Comparison of ENCODE assay signal across 1 cellular context in the genomic region with DNA sequence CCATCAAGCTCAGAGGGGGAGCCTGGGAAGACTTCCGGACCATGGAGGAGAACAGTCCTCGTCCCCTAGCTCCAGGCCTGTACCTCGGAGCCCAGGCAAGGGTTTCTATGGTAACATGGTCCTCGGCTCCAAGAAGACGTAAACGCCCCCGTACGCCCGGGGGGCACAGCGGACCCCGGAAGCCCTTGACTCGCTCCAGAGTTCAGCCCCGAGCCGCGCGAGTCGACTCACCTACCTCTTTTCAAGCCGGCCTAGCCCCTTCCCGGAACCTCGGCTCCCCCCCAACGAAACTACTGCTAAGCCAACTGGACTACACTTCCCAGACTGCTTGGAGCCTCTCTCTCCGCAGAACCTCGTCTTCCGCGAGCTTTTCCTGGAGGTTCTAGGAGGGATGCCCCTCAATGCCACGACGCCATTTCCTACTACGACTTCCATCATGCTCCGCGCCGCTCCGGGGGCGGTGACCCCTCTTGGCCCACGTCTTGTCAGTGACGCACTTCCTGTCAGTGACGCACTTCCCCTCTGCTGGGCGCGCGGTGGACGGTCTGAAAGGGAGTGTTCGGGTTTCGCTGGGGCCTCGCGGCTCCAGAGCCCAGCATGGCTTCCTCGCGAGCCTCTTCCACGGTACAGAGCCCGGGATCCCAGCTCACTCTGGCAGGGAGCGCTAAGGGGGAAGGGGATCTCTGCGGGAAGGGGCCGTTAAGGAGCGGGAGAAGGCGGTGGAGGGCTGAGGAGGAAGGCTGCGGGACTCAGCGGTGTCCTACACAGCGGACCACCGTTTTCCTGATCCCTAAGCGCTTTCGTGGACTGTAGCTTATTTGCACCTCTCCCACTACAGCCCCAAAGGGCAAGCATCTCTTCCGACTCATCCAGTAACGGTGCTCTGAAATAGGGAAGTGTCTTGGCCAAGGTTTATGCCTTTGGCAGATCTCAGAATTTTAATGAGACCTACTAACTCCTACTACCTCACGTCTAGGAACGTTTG.
A peak's percentile ranks its signal among the peaks of the same experiment; 100 is the strongest.
TF ChIP-seq lines count a peak whose summit lies in the region.

A gene (minus strand): TSS at position 426 of the 985 bp plus-strand sequence. CDS start 3,065 bp downstream, outside the sequence.
A gene (plus strand): TSS at position 512 of the 985 bp plus-strand sequence. CDS start 86 bp downstream, at position 598.

TF ChIP-seq in HepG2, 621 proteins besides CTCF, POLR2A, EP300 and RAD21 (continued from another document and continues in another):
- TF ChIP-seq, protein P1, sequence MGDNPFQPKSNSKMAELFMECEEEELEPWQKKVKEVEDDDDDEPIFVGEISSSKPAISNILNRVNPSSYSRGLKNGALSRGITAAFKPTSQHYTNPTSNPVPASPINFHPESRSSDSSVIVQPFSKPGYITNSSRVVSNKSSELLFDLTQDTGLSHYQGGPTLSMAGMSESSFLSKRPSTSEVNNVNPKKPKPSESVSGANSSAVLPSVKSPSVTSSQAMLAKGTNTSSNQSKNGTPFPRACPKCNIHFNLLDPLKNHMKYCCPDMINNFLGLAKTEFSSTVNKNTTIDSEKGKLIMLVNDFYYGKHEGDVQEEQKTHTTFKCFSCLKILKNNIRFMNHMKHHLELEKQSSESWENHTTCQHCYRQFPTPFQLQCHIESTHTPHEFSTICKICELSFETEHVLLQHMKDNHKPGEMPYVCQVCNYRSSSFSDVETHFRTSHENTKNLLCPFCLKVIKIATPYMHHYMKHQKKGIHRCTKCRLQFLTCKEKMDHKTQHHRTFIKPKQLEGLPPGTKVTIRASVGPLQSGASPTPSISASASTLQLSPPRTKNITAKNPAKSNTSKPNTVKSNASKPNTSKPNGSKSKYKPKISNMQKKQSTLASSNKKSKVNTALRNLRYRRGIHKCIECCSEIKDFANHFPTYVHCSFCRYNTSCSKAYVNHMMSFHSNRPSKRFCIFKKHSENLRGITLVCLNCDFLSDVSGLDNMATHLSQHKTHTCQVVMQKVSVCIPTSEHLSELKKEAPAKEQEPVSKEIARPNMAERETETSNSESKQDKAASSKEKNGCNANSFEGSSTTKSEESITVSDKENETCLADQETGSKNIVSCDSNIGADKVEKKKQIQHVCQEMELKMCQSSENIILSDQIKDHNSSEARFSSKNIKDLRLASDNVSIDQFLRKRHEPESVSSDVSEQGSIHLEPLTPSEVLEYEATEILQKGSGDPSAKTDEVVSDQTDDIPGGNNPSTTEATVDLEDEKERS (CRISPR knock-in tag; IDR thresholded peaks at IDR 0.05), result peak; percentile 84
- TF ChIP-seq, protein P2, sequence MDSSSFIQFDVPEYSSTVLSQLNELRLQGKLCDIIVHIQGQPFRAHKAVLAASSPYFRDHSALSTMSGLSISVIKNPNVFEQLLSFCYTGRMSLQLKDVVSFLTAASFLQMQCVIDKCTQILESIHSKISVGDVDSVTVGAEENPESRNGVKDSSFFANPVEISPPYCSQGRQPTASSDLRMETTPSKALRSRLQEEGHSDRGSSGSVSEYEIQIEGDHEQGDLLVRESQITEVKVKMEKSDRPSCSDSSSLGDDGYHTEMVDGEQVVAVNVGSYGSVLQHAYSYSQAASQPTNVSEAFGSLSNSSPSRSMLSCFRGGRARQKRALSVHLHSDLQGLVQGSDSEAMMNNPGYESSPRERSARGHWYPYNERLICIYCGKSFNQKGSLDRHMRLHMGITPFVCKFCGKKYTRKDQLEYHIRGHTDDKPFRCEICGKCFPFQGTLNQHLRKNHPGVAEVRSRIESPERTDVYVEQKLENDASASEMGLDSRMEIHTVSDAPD (CRISPR knock-in tag; IDR thresholded peaks at IDR 0.05), result peak; percentile 72; the same call in 1 of the 2 replicates
- TF ChIP-seq, protein P3, sequence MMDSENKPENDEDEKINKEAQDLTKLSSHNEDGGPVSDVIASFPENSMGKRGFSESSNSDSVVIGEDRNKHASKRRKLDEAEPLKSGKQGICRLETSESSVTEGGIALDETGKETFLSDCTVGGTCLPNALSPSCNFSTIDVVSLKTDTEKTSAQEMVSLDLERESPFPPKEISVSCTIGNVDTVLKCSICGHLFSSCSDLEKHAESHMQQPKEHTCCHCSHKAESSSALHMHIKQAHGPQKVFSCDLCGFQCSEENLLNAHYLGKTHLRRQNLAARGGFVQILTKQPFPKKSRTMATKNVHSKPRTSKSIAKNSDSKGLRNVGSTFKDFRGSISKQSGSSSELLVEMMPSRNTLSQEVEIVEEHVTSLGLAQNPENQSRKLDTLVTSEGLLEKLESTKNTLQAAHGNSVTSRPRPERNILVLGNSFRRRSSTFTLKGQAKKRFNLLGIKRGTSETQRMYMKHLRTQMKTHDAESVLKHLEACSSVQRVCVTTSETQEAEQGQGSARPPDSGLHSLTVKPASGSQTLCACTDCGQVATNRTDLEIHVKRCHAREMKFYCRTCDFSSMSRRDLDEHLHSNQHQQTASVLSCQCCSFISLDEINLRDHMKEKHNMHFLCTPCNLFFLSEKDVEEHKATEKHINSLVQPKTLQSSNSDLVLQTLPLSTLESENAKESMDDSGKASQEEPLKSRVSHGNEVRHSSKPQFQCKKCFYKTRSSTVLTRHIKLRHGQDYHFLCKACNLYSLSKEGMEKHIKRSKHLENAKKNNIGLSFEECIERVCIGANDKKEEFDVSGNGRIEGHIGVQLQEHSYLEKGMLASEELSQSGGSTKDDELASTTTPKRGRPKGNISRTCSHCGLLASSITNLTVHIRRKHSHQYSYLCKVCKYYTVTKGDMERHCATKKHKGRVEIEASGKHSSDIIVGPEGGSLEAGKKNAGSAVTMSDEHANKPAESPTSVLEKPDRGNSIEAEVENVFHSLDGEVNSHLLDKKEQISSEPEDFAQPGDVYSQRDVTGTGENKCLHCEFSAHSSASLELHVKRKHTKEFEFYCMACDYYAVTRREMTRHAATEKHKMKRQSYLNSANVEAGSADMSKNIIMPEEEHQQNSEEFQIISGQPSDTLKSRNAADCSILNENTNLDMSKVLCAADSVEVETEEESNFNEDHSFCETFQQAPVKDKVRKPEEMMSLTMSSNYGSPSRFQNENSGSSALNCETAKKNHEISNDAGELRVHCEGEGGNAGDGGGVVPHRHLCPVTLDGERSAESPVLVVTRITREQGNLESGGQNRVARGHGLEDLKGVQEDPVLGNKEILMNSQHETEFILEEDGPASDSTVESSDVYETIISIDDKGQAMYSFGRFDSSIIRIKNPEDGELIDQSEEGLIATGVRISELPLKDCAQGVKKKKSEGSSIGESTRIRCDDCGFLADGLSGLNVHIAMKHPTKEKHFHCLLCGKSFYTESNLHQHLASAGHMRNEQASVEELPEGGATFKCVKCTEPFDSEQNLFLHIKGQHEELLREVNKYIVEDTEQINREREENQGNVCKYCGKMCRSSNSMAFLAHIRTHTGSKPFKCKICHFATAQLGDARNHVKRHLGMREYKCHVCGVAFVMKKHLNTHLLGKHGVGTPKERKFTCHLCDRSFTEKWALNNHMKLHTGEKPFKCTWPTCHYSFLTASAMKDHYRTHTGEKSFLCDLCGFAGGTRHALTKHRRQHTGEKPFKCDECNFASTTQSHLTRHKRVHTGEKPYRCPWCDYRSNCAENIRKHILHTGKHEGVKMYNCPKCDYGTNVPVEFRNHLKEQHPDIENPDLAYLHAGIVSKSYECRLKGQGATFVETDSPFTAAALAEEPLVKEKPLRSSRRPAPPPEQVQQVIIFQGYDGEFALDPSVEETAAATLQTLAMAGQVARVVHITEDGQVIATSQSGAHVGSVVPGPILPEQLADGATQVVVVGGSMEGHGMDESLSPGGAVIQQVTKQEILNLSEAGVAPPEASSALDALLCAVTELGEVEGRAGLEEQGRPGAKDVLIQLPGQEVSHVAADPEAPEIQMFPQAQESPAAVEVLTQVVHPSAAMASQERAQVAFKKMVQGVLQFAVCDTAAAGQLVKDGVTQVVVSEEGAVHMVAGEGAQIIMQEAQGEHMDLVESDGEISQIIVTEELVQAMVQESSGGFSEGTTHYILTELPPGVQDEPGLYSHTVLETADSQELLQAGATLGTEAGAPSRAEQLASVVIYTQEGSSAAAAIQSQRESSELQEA (CRISPR knock-in tag; IDR thresholded peaks at IDR 0.05; ENCODE audit: not compliant biosample characterization), result no peak
- TF ChIP-seq RAD51 (IDR thresholded peaks at IDR 0.05; ENCODE audit: borderline replicate concordance) (no peak), NCOA1 (CRISPR knock-in tag; IDR thresholded peaks at IDR 0.05) (no peak), CEBPB (IDR thresholded peaks at IDR 0.05; ENCODE audit: borderline replicate concordance, low read depth, low read length) (no peak), MTF1 (CRISPR knock-in tag; IDR thresholded peaks at IDR 0.05) (no peak), ZKSCAN5 (CRISPR knock-in tag; IDR thresholded peaks at IDR 0.05) (no peak), ZNF570 (CRISPR knock-in tag; IDR thresholded peaks at IDR 0.05; ENCODE audit: borderline replicate concordance) (no peak), CREB1 (IDR thresholded peaks at IDR 0.05) (peak; percentile 98), CREB1 (CRISPR knock-in tag; IDR thresholded peaks at IDR 0.05) (peak; percentile 99), ZSCAN25 (CRISPR knock-in tag; IDR thresholded peaks at IDR 0.05) (peak; percentile 67), NR2F2 (IDR thresholded peaks at IDR 0.05; ENCODE audit: borderline replicate concordance, low read depth) (no peak), ISL2 (CRISPR knock-in tag; IDR thresholded peaks at IDR 0.05) (no peak; the same call in 1 of the 2 replicates), MXD4 (CRISPR knock-in tag; IDR thresholded peaks at IDR 0.05) (peak; percentile 85)
- TF ChIP-seq, protein P4, sequence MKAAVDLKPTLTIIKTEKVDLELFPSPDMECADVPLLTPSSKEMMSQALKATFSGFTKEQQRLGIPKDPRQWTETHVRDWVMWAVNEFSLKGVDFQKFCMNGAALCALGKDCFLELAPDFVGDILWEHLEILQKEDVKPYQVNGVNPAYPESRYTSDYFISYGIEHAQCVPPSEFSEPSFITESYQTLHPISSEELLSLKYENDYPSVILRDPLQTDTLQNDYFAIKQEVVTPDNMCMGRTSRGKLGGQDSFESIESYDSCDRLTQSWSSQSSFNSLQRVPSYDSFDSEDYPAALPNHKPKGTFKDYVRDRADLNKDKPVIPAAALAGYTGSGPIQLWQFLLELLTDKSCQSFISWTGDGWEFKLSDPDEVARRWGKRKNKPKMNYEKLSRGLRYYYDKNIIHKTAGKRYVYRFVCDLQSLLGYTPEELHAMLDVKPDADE (CRISPR knock-in tag; IDR thresholded peaks at IDR 0.05), result no peak
- TF ChIP-seq, protein P5, sequence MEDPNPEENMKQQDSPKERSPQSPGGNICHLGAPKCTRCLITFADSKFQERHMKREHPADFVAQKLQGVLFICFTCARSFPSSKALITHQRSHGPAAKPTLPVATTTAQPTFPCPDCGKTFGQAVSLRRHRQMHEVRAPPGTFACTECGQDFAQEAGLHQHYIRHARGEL (CRISPR knock-in tag; IDR thresholded peaks at IDR 0.05), result no peak
- TF ChIP-seq, protein P6, sequence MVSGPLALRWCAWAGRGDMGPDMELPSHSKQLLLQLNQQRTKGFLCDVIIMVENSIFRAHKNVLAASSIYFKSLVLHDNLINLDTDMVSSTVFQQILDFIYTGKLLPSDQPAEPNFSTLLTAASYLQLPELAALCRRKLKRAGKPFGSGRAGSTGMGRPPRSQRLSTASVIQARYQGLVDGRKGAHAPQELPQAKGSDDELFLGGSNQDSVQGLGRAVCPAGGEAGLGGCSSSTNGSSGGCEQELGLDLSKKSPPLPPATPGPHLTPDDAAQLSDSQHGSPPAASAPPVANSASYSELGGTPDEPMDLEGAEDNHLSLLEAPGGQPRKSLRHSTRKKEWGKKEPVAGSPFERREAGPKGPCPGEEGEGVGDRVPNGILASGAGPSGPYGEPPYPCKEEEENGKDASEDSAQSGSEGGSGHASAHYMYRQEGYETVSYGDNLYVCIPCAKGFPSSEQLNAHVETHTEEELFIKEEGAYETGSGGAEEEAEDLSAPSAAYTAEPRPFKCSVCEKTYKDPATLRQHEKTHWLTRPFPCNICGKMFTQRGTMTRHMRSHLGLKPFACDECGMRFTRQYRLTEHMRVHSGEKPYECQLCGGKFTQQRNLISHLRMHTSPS (CRISPR knock-in tag; IDR thresholded peaks at IDR 0.05; ENCODE audit: low read depth), result no peak
- TF ChIP-seq, protein P7, sequence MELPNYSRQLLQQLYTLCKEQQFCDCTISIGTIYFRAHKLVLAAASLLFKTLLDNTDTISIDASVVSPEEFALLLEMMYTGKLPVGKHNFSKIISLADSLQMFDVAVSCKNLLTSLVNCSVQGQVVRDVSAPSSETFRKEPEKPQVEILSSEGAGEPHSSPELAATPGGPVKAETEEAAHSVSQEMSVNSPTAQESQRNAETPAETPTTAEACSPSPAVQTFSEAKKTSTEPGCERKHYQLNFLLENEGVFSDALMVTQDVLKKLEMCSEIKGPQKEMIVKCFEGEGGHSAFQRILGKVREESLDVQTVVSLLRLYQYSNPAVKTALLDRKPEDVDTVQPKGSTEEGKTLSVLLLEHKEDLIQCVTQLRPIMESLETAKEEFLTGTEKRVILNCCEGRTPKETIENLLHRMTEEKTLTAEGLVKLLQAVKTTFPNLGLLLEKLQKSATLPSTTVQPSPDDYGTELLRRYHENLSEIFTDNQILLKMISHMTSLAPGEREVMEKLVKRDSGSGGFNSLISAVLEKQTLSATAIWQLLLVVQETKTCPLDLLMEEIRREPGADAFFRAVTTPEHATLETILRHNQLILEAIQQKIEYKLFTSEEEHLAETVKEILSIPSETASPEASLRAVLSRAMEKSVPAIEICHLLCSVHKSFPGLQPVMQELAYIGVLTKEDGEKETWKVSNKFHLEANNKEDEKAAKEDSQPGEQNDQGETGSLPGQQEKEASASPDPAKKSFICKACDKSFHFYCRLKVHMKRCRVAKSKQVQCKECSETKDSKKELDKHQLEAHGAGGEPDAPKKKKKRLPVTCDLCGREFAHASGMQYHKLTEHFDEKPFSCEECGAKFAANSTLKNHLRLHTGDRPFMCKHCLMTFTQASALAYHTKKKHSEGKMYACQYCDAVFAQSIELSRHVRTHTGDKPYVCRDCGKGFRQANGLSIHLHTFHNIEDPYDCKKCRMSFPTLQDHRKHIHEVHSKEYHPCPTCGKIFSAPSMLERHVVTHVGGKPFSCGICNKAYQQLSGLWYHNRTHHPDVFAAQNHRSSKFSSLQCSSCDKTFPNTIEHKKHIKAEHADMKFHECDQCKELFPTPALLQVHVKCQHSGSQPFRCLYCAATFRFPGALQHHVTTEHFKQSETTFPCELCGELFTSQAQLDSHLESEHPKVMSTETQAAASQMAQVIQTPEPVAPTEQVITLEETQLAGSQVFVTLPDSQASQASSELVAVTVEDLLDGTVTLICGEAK (IDR thresholded peaks at IDR 0.05), result peak; percentile 76
- TF ChIP-seq, protein P7 (CRISPR knock-in tag; IDR thresholded peaks at IDR 0.05), result peak; percentile 80
